In the genomic region with DNA sequence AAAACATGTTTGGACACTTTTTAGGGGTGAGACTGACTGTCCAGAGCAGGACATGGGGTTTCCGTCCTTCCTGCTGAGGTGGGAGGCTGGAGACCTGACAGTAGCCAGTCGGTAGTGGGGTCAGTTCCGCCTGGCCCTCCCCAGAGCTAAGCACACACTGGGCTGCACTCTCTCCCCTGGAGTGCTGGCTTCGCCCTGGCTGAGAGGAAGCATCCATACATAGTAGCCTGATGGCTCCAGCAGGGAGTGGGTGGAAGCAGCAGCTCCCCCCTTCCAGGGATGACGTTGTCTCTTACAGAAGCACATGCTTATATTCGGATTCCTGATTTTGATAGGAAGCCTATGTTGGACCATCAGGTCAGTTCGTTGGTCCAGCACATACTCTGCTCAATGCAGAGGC, we compare ENCODE assay signal across 26 cellular contexts.
"Had no signal": no experiment of that assay in that cellular context is flagged by ENCODE, and none has a peak within 500 bp of the region (broad histone marks: within the 10 kb centered on the region; RNA-seq: fewer than 3 reads in every experiment).

No MANE protein-coding gene starts in this region.

- H3K4me3 ChIP-seq: adrenal gland, breast epithelium, MG63, SJCRH30 had no signal

- H3K4me1 ChIP-seq: adrenal gland, breast epithelium, SJCRH30 had no signal

- H3K27me3 Mint-ChIP-seq: activated CD4-positive, alpha-beta memory T cell treated with anti-CD3 and anti-CD28 coated beads, Interleukin-2, amount 10 ng/mL, durations not matched to agents 7 days and 5 days; activated CD4-positive, alpha-beta T cell treated with anti-CD3 and anti-CD28 coated beads for 36 hours; activated naive CD8-positive, alpha-beta T cell treated with anti-CD3 and anti-CD28 coated beads, Interleukin-2, amount 10 ng/mL, durations not matched to agents 7 days and 5 days had no signal

- H3K4me1 Mint-ChIP-seq: activated naive CD8-positive, alpha-beta T cell treated with anti-CD3 and anti-CD28 coated beads, Interleukin-2, amount 10 ng/mL, durations not matched to agents 7 days and 5 days had no signal

- H3K4me3 Mint-ChIP-seq: activated CD4-positive, alpha-beta memory T cell treated with anti-CD3 and anti-CD28 coated beads, Interleukin-2, amount 10 ng/mL, durations not matched to agents 7 days and 5 days; activated CD4-positive, alpha-beta T cell treated with anti-CD3 and anti-CD28 coated beads for 36 hours; activated naive CD8-positive, alpha-beta T cell treated with anti-CD3 and anti-CD28 coated beads, Interleukin-2, amount 10 ng/mL, durations not matched to agents 7 days and 5 days; T-helper 1 cell treated with Interleukin-12 subunit alpha and Interleukin-12 subunit beta and Interleukin-4 antibody, amounts not matched to agents 30 μg/mL and 1 μg/mL, for 36 hours had no signal

- H3K9me3 Mint-ChIP-seq: activated naive CD8-positive, alpha-beta T cell treated with anti-CD3 and anti-CD28 coated beads, Interleukin-2, amount 10 ng/mL, durations not matched to agents 7 days and 5 days; T-helper 1 cell treated with Interleukin-12 subunit alpha and Interleukin-12 subunit beta and Interleukin-4 antibody, amounts not matched to agents 30 μg/mL and 1 μg/mL, for 36 hours had no signal

- DNase-seq: activated CD4-positive, alpha-beta memory T cell treated with anti-CD3 and anti-CD28 coated beads, Interleukin-2, amount 10 ng/mL, durations not matched to agents 7 days and 5 days; activated CD4-positive, alpha-beta T cell treated with anti-CD3 and anti-CD28 coated beads for 36 hours; activated CD4-positive, alpha-beta T cell treated with anti-CD3 and anti-CD28 coated beads, Interleukin-2, amount 50 U/mL, for 1 hour; activated CD4-positive, CD25-positive, alpha-beta regulatory T cell; activated CD8-positive, alpha-beta memory T cell treated with anti-CD3 and anti-CD28 coated beads, Interleukin-2, amount 50 U/mL, for 4 hours; activated naive CD4-positive, alpha-beta T cell treated with anti-CD3 and anti-CD28 coated beads, Interleukin-2, amount 50 U/mL, for 16 hours; activated naive CD8-positive, alpha-beta T cell treated with anti-CD3 and anti-CD28 coated beads, Interleukin-2, amount 10 ng/mL, durations not matched to agents 7 days and 5 days; activated T-cell treated with anti-CD3 and anti-CD28 coated beads, Interleukin-2, amount 50 U/mL, for 1 hour; aorta; central memory CD4-positive, alpha-beta T cell; MG63; NCI-H1105; NCI-H1436; NCI-H1694 treated with DMSO at 0.1 percent for 48 hours; NCI-H2029 treated with DMSO at 0.1 percent for 48 hours; NCI-H510A treated with DMSO at 0.1 percent for 48 hours; NCI-H69; NK-92 treated with Interleukin-12 subunit alpha and Interleukin-12 subunit beta, amount 100 ng/mL, for 24 hours; OCI-M1; RPMI8226; SJCRH30 had no signal

- ATAC-seq: activated CD4-positive, alpha-beta T cell treated with anti-CD3 and anti-CD28 coated beads for 36 hours; Panc1; Right ventricle myocardium inferior had no signal

- H3K9me3 ChIP-seq: adrenal gland, breast epithelium, MG63, SJCRH30 had no signal

- H3K27ac ChIP-seq: adrenal gland, breast epithelium, SJCRH30 had no signal

- H3K27ac Mint-ChIP-seq: activated CD4-positive, alpha-beta memory T cell treated with anti-CD3 and anti-CD28 coated beads, Interleukin-2, amount 10 ng/mL, durations not matched to agents 7 days and 5 days; activated CD4-positive, alpha-beta T cell treated with anti-CD3 and anti-CD28 coated beads for 36 hours; activated naive CD8-positive, alpha-beta T cell treated with anti-CD3 and anti-CD28 coated beads, Interleukin-2, amount 10 ng/mL, durations not matched to agents 7 days and 5 days; T-helper 1 cell treated with Interleukin-12 subunit alpha and Interleukin-12 subunit beta and Interleukin-4 antibody, amounts not matched to agents 30 μg/mL and 1 μg/mL, for 36 hours had no signal

- H3K27me3 ChIP-seq: adrenal gland, breast epithelium, MG63, SJCRH30 had no signal
